In genomic region chr6:137210903-137211302, GRCh38 we compare ENCODE assay signal across 19 cellular contexts. TPM values are rescaled to one million over a fixed set of nuclear protein-coding genes. Genes with fewer than 3 reads are reported as not detected.
DNase-seq lines count a peak whose midpoint lies in the region; ATAC-seq and TF ChIP-seq lines count a peak whose summit lies in the region.
"Had no signal": no experiment of that assay in that cellular context is flagged by ENCODE, and none has a peak within 500 bp of the region (broad histone marks: within the 10 kb centered on the region; RNA-seq: fewer than 3 reads in every experiment).

No MANE protein-coding gene starts in this region.

- no peak overlapping the region for H2BK5ac ChIP-seq in trophoblast cell (ENCODE audit: low read depth, low read length, poor library complexity)

- H3K14ac ChIP-seq in trophoblast cell (ENCODE audit: low read length): no peak overlapping the region

- H4K91ac ChIP-seq in trophoblast cell (ENCODE audit: low read depth, low read length): no peak overlapping the region

- no peak overlapping the region for H2BK120ac ChIP-seq in trophoblast cell (ENCODE audit: insufficient read depth, low read length, poor library complexity)

- no peak overlapping the region for H3K9ac ChIP-seq in trophoblast cell (ENCODE audit: low read length)
- H3K9ac ChIP-seq: BLaER1 had no signal

- no peaks in the 10 kb centered on the region for H3K27me3 Mint-ChIP-seq in CD8-positive, alpha-beta T cell (ENCODE audit: low read depth)
- H3K27me3 Mint-ChIP-seq in T-cell: no peaks in the 10 kb centered on the region

- POLR2A ChIA-PET in CD8-positive, alpha-beta T cell (lab: Charles Lee): no interaction called here
- POLR2A ChIA-PET in T-cell (lab: Charles Lee): no interaction called here

- H3K79me2 ChIP-seq in trophoblast cell (ENCODE audit: control insufficient read depth, insufficient read depth, low read length, poor library complexity): peaks cover 11% of the 10 kb centered on the region

- H3K23ac ChIP-seq in trophoblast cell (ENCODE audit: low read length): no peak overlapping the region

- H3K9me3 Mint-ChIP-seq in CD8-positive, alpha-beta T cell: no peaks in the 10 kb centered on the region
- H3K9me3 Mint-ChIP-seq in T-cell: peaks cover 0 to 5% (median 0%) of the 10 kb centered on the region in 3 donors

- TF ChIP-seq CTCF in CD8-positive, alpha-beta T cell (IDR thresholded peaks at IDR 0.05): no peak
- TF ChIP-seq CTCF in ascending aorta (IDR thresholded peaks at IDR 0.05) (no peak), fibroblast of the aortic adventitia (IDR thresholded peaks at IDR 0.05; ENCODE audit: insufficient read depth, low read length) (no peak)

- peak overlapping the region; percentile 58 for H3K4ac ChIP-seq in trophoblast cell (ENCODE audit: low read depth, low read length)

- H3K4me3 Mint-ChIP-seq in CD8-positive, alpha-beta T cell: no peak overlapping the region
- H3K4me3 Mint-ChIP-seq in T-cell: no peak overlapping the region

- H4K12ac ChIP-seq in trophoblast cell (ENCODE audit: low read depth, low read length): no peak overlapping the region

- H3K4me3 ChIP-seq in CD8-positive, alpha-beta T cell (ENCODE audit: low read depth, low read length): no peak overlapping the region
- no peak overlapping the region for H3K4me3 ChIP-seq in ascending aorta
- H3K4me3 ChIP-seq in fibroblast of the aortic adventitia (ENCODE audit: low read depth, low read length): no peak overlapping the region
- no peak overlapping the region for H3K4me3 ChIP-seq in trophoblast cell (ENCODE audit: low read depth, low read length)
- H3K4me3 ChIP-seq: BLaER1, SK-N-MC had no signal

- no peak overlapping the region for H2AK5ac ChIP-seq in trophoblast cell (ENCODE audit: low read length)

- peaks cover 66% of the 10 kb centered on the region for H3K4me1 Mint-ChIP-seq in CD8-positive, alpha-beta T cell (ENCODE audit: low read depth)
- peaks cover 61 to 66% (median 64%) of the 10 kb centered on the region in 3 donors for H3K4me1 Mint-ChIP-seq in T-cell

- intact Hi-C loops in CD8-positive, alpha-beta T cell (cut with DNase I, micrococcal nuclease): loop anchor here (10.0 kb wide), 2 partner anchors 104 to 386 kb away; partner anchors contain the start of gene PEX7 (in 1 of the 2)
- intact Hi-C loops in ascending aorta (cut with DNase I) (loop anchor here (10.0 kb wide), 2 partner anchors 926 to 1716 kb away; partner anchors contain the start of genes AHI1 and BCLAF1), left colon (cut with DNase I, micrococcal nuclease) (no loop called here)

- H3K36me3 ChIP-seq in CD8-positive, alpha-beta T cell (ENCODE audit: insufficient read depth, low read length): no peaks in the 10 kb centered on the region
- H3K36me3 ChIP-seq in ascending aorta (peaks cover 0 to 12% of the 10 kb centered on the region in 2 donors), trophoblast cell (ENCODE audit: control insufficient read depth in 1 of 2, insufficient read depth in 2 of 2, low read length in 2 of 2) (peaks cover 2 to 12% of the 10 kb centered on the region in 2 experiments)

- H3K4me2 ChIP-seq in trophoblast cell (ENCODE audit: low read length): no peak overlapping the region
- H3K4me2 ChIP-seq: BLaER1 had no signal

- CTCF ChIA-PET in CD8-positive, alpha-beta T cell (lab: Charles Lee): no interaction called here
- CTCF ChIA-PET in T-cell (lab: Charles Lee): no interaction called here

- H2BK12ac ChIP-seq in trophoblast cell (ENCODE audit: low read length): no peak overlapping the region

- peaks cover 6% of the 10 kb centered on the region for H3K4me1 ChIP-seq in CD8-positive, alpha-beta T cell (ENCODE audit: insufficient read depth, low read length)
- peaks cover 8 to 61% of the 10 kb centered on the region in 2 donors for H3K4me1 ChIP-seq in ascending aorta
- peaks cover 0 to 5% of the 10 kb centered on the region in 2 experiments for H3K4me1 ChIP-seq in trophoblast cell (ENCODE audit: control insufficient read depth in 1 of 2, insufficient read depth in 2 of 2, low read length in 2 of 2)
- H3K4me1 ChIP-seq: BLaER1 had no signal

- no peak for ATAC-seq in CD8-positive, alpha-beta T cell
- ATAC-seq in left colon: no peak
- ATAC-seq in T-cell (replicated peaks in 1 of 4): no peak

- H3K36me3 Mint-ChIP-seq in CD8-positive, alpha-beta T cell: peaks cover 38% of the 10 kb centered on the region
- H3K36me3 Mint-ChIP-seq in T-cell: peaks cover 39% of the 10 kb centered on the region

- H2AFZ ChIP-seq in trophoblast cell (ENCODE audit: insufficient read depth, low read length, poor library complexity): no peak overlapping the region

- no peak overlapping the region for H4K8ac ChIP-seq in trophoblast cell (ENCODE audit: low read depth, low read length)

- no peak overlapping the region for H3K27ac ChIP-seq in CD8-positive, alpha-beta T cell (ENCODE audit: low read depth, low read length)
- H3K27ac ChIP-seq in ascending aorta: peak overlapping the region; percentile 7 to 13
- no peak overlapping the region for H3K27ac ChIP-seq in trophoblast cell (ENCODE audit: low read depth, low read length)
- H3K27ac ChIP-seq: BLaER1, epithelial cell of prostate, SK-N-MC had no signal

- H3K18ac ChIP-seq in trophoblast cell (ENCODE audit: low read length): no peak overlapping the region

- no peak for DNase-seq in CD8-positive, alpha-beta T cell
- no peak for DNase-seq in ascending aorta (ENCODE audit: low spot score in 2 of 2)
- peak; percentile 72 for DNase-seq in fibroblast of the aortic adventitia (ENCODE audit: low read depth)
- DNase-seq in trophoblast cell: no peak
- no peak for DNase-seq in left colon
- DNase-seq in T-helper 1 cell: no peak
- no peak for DNase-seq in T-cell
- no peak for DNase-seq in activated CD8-positive, alpha-beta memory T cell treated with anti-CD3 and anti-CD28 coated beads for 24 hours
- DNase-seq: activated gamma-delta T cell treated with Interleukin-2 at 50 U/mL for 16 hours, DMS79 treated with DMSO at 0.1 percent for 48 hours, KG1, NCI-H146 had no signal

- no peaks in the 10 kb centered on the region for H3K9me3 ChIP-seq in CD8-positive, alpha-beta T cell (ENCODE audit: low read length)
- H3K9me3 ChIP-seq in ascending aorta (no peaks in the 10 kb centered on the region), trophoblast cell (ENCODE audit: insufficient read depth, low read depth, low read length) (peaks cover 5% of the 10 kb centered on the region)

- H3K27me3 ChIP-seq in CD8-positive, alpha-beta T cell (ENCODE audit: insufficient read depth, low read length): no peaks in the 10 kb centered on the region
- H3K27me3 ChIP-seq in ascending aorta: no peaks in the 10 kb centered on the region
- no peaks in the 10 kb centered on the region for H3K27me3 ChIP-seq in trophoblast cell (ENCODE audit: insufficient read depth, low read length)
- H3K27me3 ChIP-seq: BLaER1 had no signal

- H3K79me1 ChIP-seq in trophoblast cell (ENCODE audit: low read length): no peaks in the 10 kb centered on the region

- peak overlapping the region; percentile 70 for H3K27ac Mint-ChIP-seq in CD8-positive, alpha-beta T cell
- no peak overlapping the region for H3K27ac Mint-ChIP-seq in T-cell

RNA-seq across cellular contexts. Expression of gene IFNGR1, which starts 8.3 kb away (rescaled TPM):
- total RNA-seq in CD8-positive, alpha-beta T cell: 100 to 1,000 TPM; 106 to 117 TPM
- total RNA-seq in ascending aorta (47.7 TPM), fibroblast of the aortic adventitia (ENCODE audit: low replicate concordance) (45.3 and 58.5 TPM in 2 replicates), left colon (100 to 1,000 TPM in 1 of 2 donors, 10 to 100 TPM in 1; 77.2 to 106 TPM), T-cell (10 to 100 TPM; 23.6 to 42.4 (median 28.5) TPM)
- polyA plus RNA-seq in trophoblast cell (2013): 58.0 and 62.9 TPM in 2 replicates

RNA-seq across cellular contexts. Expression of gene IL22RA2, which starts 37.5 kb away (rescaled TPM):
- total RNA-seq in CD8-positive, alpha-beta T cell: not detected
- total RNA-seq in ascending aorta (not detected), fibroblast of the aortic adventitia (ENCODE audit: low replicate concordance) (not detected in 2 replicates), left colon (not detected), T-cell (not detected)
- not detected in 2 replicates for polyA plus RNA-seq in trophoblast cell (2013)
- total RNA-seq: cerebellum, H4, mesenteric fat pad, subcutaneous adipose tissue had no signal

Comparison
In these comparisons a context has a peak if more than half of its experiments do, and no peak if none do; other contexts are left out.
1. H3K27ac ChIP-seq: peak in ascending aorta (2 of 2); none in CD8-positive, alpha-beta T cell (single experiment) and trophoblast cell (single experiment).
2. intact Hi-C loops: an anchor here in CD8-positive, alpha-beta T cell (10.0 kb wide) and ascending aorta (10.0 kb wide); none called in left colon.